1 cellular context compared by ENCODE assay signal in genomic region chr7:101586078-101586941, GRCh38.
TF ChIP-seq lines count a peak whose summit lies in the region.

No MANE protein-coding gene starts in this region.

TF ChIP-seq in K562, 482 proteins besides CTCF, POLR2A, EP300 and RAD21 (continued from another document and continues in another):
- TF ChIP-seq ZBTB43 (CRISPR knock-in tag; IDR thresholded peaks at IDR 0.05) (no peak), POU5F1 (IDR thresholded peaks at IDR 0.05; ENCODE audit: borderline replicate concordance, low read depth, low read length, partially characterized antibody) (no peak), RBM34 (IDR thresholded peaks at IDR 0.05; ENCODE audit: borderline replicate concordance, insufficient read depth, low read length) (no peak), FOXA3 (CRISPR knock-in tag; conservative IDR thresholded peaks at IDR 0.05 in 1 of 2, IDR thresholded peaks at IDR 0.05 in 1 of 2) (no peak), ZNF316 (IDR thresholded peaks at IDR 0.05) (no peak), CBFA2T2 (conservative IDR thresholded peaks at IDR 0.05) (0 out of 2 replicates have a peak, but pooled peaks have one; percentile 15), TAF15 (IDR thresholded peaks at IDR 0.05; ENCODE audit: low read depth, low read length) (no peak), ZNF354B (CRISPR knock-in tag; IDR thresholded peaks at IDR 0.05) (no peak), ZHX1 (conservative IDR thresholded peaks at IDR 0.05; ENCODE audit: low read length) (no peak), KDM1A (IDR thresholded peaks at IDR 0.05) (peak; percentile 29 to 60; a peak in 2 of 4 replicates), TCF7 (IDR thresholded peaks at IDR 0.05; ENCODE audit: borderline replicate concordance) (no peak), PTBP1 (IDR thresholded peaks at IDR 0.05; ENCODE audit: low read depth, low read length) (no peak), SP1 (CRISPR knock-in tag; IDR thresholded peaks at IDR 0.05) (no peak), STAT5A (IDR thresholded peaks at IDR 0.05; ENCODE audit: borderline replicate concordance, low read length) (no peak), TSC22D4 (tag; IDR thresholded peaks at IDR 0.05) (no peak), MGA (IDR thresholded peaks at IDR 0.05) (peak; percentile 44), HNRNPH1 (optimal IDR thresholded peaks at IDR 0.05; ENCODE audit: low read depth, low read length) (no peak), FUS (optimal IDR thresholded peaks at IDR 0.05; ENCODE audit: low read depth, low read length) (no peak), PCBP1 (IDR thresholded peaks at IDR 0.05; ENCODE audit: low read depth, low read length, poor library complexity, severe bottlenecking) (no peak), SPI1 (IDR thresholded peaks at IDR 0.05; ENCODE audit: borderline replicate concordance, low read depth, low read length) (no peak), RAD51 (IDR thresholded peaks at IDR 0.05; ENCODE audit: borderline replicate concordance, low read depth) (peak; percentile 83), POLR3G (IDR thresholded peaks at IDR 0.05; ENCODE audit: extremely low read depth, insufficient read length, insufficient replicate concordance) (no peak), PBX2 (CRISPR knock-in tag; IDR thresholded peaks at IDR 0.05; ENCODE audit: low read depth) (no peak), PBX2 (tag; conservative IDR thresholded peaks at IDR 0.05; ENCODE audit: low read depth) (0 out of 2 replicates have a peak, but pooled peaks have one; percentile 29), ZSCAN29 (IDR thresholded peaks at IDR 0.05) (no peak), NCOR1 (IDR thresholded peaks at IDR 0.05) (no peak), ZNF197 (CRISPR knock-in tag; IDR thresholded peaks at IDR 0.05; ENCODE audit: low read depth) (no peak), CBFA2T3 (IDR thresholded peaks at IDR 0.05) (no peak), USF2 (CRISPR knock-in tag; IDR thresholded peaks at IDR 0.05) (peak; percentile 89), TEAD4 (IDR thresholded peaks at IDR 0.05; ENCODE audit: low read length) (no peak), TEAD4 (CRISPR knock-in tag; IDR thresholded peaks at IDR 0.05; ENCODE audit: borderline replicate concordance) (no peak), MCM5 (IDR thresholded peaks at IDR 0.05; ENCODE audit: low read depth) (no peak), SRSF9 (IDR thresholded peaks at IDR 0.05; ENCODE audit: borderline replicate concordance, low read depth, low read length) (no peak), PTRF (tag; IDR thresholded peaks at IDR 0.05) (no peak), TBP (optimal IDR thresholded peaks at IDR 0.05; ENCODE audit: low read depth, low read length) (no peak), KLF13 (tag; IDR thresholded peaks at IDR 0.05; ENCODE audit: borderline replicate concordance, low read depth) (no peak), ATF6 (CRISPR knock-in tag; IDR thresholded peaks at IDR 0.05) (no peak), ID3 (CRISPR knock-in tag; IDR thresholded peaks at IDR 0.05) (no peak), ID3 (tag; IDR thresholded peaks at IDR 0.05) (no peak), RHOXF2B (CRISPR knock-in tag; conservative IDR thresholded peaks at IDR 0.05) (no peak), CHD4 (IDR thresholded peaks at IDR 0.05; ENCODE audit: insufficient read depth, insufficient replicate concordance, low read depth, low read length, poor library complexity, severe bottlenecking) (peak; percentile 16), USF1 (CRISPR knock-in tag; IDR thresholded peaks at IDR 0.05) (peak; percentile 83)
